Comparison of ENCODE assay signal across 8 cellular contexts in the genomic region with DNA sequence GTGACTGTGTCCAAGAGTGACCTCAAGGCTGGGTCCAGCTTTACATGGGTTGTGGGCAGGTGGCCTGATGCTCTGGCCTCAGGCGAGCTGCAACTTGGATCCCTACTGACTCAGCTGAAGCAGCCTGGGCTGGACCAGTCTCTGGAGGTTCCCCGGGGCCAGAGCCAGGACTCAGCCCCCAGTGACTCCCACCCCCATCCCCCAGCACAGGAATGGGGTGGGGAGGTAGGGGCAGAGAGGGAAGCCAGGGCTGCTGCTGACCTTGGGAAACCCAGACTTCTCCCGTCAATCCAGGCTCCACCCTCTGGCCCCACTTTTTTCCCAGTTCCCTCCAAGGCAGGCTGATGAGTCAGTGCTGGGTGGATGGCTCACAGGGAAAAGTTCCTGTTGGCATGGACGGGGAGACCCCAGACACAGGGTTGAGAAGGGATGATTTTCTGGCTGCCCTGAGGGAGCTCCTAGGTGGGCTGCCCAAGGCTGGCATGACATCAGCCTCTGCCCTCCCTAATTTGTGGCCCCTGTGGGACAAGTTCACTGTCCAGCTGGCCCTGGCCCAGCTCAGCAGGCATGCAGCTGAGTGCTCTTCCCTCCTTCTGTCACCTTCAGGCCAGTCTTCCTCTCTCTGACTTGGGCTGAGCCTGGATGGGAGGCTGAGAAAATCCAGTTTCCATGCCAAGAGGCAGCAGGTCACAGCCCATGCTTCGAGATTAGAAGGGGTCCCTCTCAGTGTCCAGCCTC. TPM values are rescaled to one million over a fixed set of nuclear protein-coding genes. Genes with fewer than 3 reads are reported as not detected.
DNase-seq lines count a peak whose midpoint lies in the region; ATAC-seq and TF ChIP-seq lines count a peak whose summit lies in the region.

No MANE protein-coding gene starts in this region.

- 10% methylated on average over 3 of the region's 5 CpGs for WGBS in smooth muscle cell (ENCODE audit: low lambda C conversion rate)

- peaks cover 10% of the 10 kb centered on the region; the same call in 1 of the 2 replicates for H4K20me1 ChIP-seq in Karpas-422 (ENCODE audit: insufficient read depth, low read depth, low read length)
- H4K20me1 ChIP-seq in smooth muscle cell (ENCODE audit: low read depth) = peaks cover 62% of the 10 kb centered on the region

- TF ChIP-seq CTCF in astrocyte of the spinal cord (IDR thresholded peaks at IDR 0.05; ENCODE audit: low read depth, low read length) = no peak
- TF ChIP-seq CTCF in smooth muscle cell (IDR thresholded peaks at IDR 0.05; ENCODE audit: borderline replicate concordance, insufficient read depth, poor library complexity, severe bottlenecking) = no peak

- H3K4me2 ChIP-seq in Karpas-422 (ENCODE audit: low read depth, low read length, poor library complexity, severe bottlenecking) (peak overlapping the region; percentile 80), smooth muscle cell (peak overlapping the region; percentile 90)

- peak overlapping the region; percentile 94 to 98 (median 95) for H3K4me3 Mint-ChIP-seq in immature natural killer cell

- H3K79me2 ChIP-seq in Karpas-422 (ENCODE audit: low read length) = peaks cover 23% of the 10 kb centered on the region; the same call in 1 of the 2 replicates
- H3K79me2 ChIP-seq in smooth muscle cell (ENCODE audit: low read depth) = peaks cover 55% of the 10 kb centered on the region

- H3K4me1 ChIP-seq in Karpas-422 (ENCODE audit: low read length) = peaks cover 63% of the 10 kb centered on the region
- H3K4me1 ChIP-seq in smooth muscle cell (ENCODE audit: low read depth) = peaks cover 33% of the 10 kb centered on the region

- H3K9ac ChIP-seq in Karpas-422 (ENCODE audit: low read length) (peak overlapping the region; percentile 77), smooth muscle cell (ENCODE audit: low read depth) (peak overlapping the region; percentile 90)

- peaks cover 18% of the 10 kb centered on the region for H3F3A ChIP-seq in smooth muscle cell (ENCODE audit: low read depth)

- peak overlapping the region; percentile 98 to 99 (median 99) for H3K27ac Mint-ChIP-seq in immature natural killer cell

- H3K9me2 ChIP-seq in Karpas-422 (replicated peaks; ENCODE audit: insufficient read depth, low read length) = no peaks in the 10 kb centered on the region

- ATAC-seq in GM19035 (IDR thresholded peaks at IDR 0.05; ENCODE audit: unreplicated experiment) (no peak), HG02970 (IDR thresholded peaks at IDR 0.05; ENCODE audit: low FRiP score, unreplicated experiment) (no peak)

- H3K9me3 Mint-ChIP-seq in immature natural killer cell = peaks cover 0 to 3% (median 0%) of the 10 kb centered on the region in 6 donors

- H3K4me3 ChIP-seq in Karpas-422 (ENCODE audit: low read length) (peak overlapping the region; percentile 77), astrocyte of the spinal cord (ENCODE audit: low read depth, low read length) (peak overlapping the region; percentile 77), smooth muscle cell (peak overlapping the region; percentile 69)

- H3K27me3 ChIP-seq in Karpas-422 (ENCODE audit: low read length) = no peaks in the 10 kb centered on the region
- H3K27me3 ChIP-seq in smooth muscle cell (ENCODE audit: low read depth) = no peaks in the 10 kb centered on the region

- DNase-seq in EH (ENCODE audit: low read depth) (peak; percentile 91), Karpas-422 (no peak), astrocyte of the spinal cord (ENCODE audit: low read depth, low spot score) (peak; percentile 74), immature natural killer cell (peak in 1 of 3 donors; percentile 12), smooth muscle cell (lab: John Stamatoyannopoulos, UW; ENCODE audit: unreplicated experiment) (peak; percentile 53), HuH-7 (ENCODE audit: low spot score) (no peak)

- H3K27ac ChIP-seq in Karpas-422 (ENCODE audit: low read length) (peak overlapping the region; percentile 57), smooth muscle cell (ENCODE audit: low read depth) (peak overlapping the region; percentile 96)

- H3K27me3 Mint-ChIP-seq in immature natural killer cell (ENCODE audit: low read depth in 3 of 3) = peaks cover 21 to 57% (median 27%) of the 10 kb centered on the region in 3 donors

- peaks cover 78 to 87% of the 10 kb centered on the region in 2 donors for H3K4me1 Mint-ChIP-seq in immature natural killer cell

- in situ Hi-C loops in astrocyte of the spinal cord (cut with HindIII; ENCODE audit: low sequenced_read_pairs) = no loop called here

- no peaks in the 10 kb centered on the region for H3K9me3 ChIP-seq in Karpas-422 (ENCODE audit: low read length)
- H3K9me3 ChIP-seq in smooth muscle cell (replicated peaks; ENCODE audit: low read depth) = no peaks in the 10 kb centered on the region

- H2AFZ ChIP-seq in Karpas-422 (ENCODE audit: low read length) = no peak overlapping the region
- H2AFZ ChIP-seq in smooth muscle cell (ENCODE audit: low read depth) = no peak overlapping the region

- peaks cover 0 to 24% (median 2%) of the 10 kb centered on the region in 3 donors for H3K36me3 Mint-ChIP-seq in immature natural killer cell

- H3K36me3 ChIP-seq in Karpas-422 (ENCODE audit: insufficient read depth, low read length) (peaks cover 9% of the 10 kb centered on the region; the same call in 1 of the 2 replicates), smooth muscle cell (ENCODE audit: low read depth) (no peaks in the 10 kb centered on the region)

RNA-seq across cellular contexts. Expression of a gene that starts 2.2 kb away (rescaled TPM):
- 3.8 and 17.7 TPM in 2 replicates for total RNA-seq in Karpas-422 (2014; rRNA removed; shearing (Covaris generic); ENCODE audit: low replicate concordance)
- polyA plus RNA-seq in immature natural killer cell (10 to 100 TPM in 2 of 3 donors, 1 to 10 TPM in 1; 9.6 to 14.6 (median 13.1) TPM), smooth muscle cell (29.6 and 35.8 TPM in 2 replicates)
- 13.2 and 21.3 TPM in 2 replicates for total RNA-seq in smooth muscle cell

RNA-seq across cellular contexts. Expression of a gene that starts 37.9 kb away (rescaled TPM):
- total RNA-seq in Karpas-422 (2014; rRNA removed; shearing (Covaris generic); ENCODE audit: low replicate concordance) = 105 and 126 TPM in 2 replicates
- 100 to 1,000 TPM; 147 to 185 (median 181) TPM for polyA plus RNA-seq in immature natural killer cell
- 65.1 and 87.6 TPM in 2 replicates for total RNA-seq in smooth muscle cell
- polyA plus RNA-seq in smooth muscle cell = 58.8 and 60.7 TPM in 2 replicates

Comparison
In these comparisons a context has a peak if more than half of its experiments do, and no peak if none do; other contexts are left out.
1. DNase-seq: peak in EH (single experiment), astrocyte of the spinal cord (single experiment) and smooth muscle cell (single experiment); none in Karpas-422 (single experiment) and HuH-7 (single experiment).
2. Peak in every context shown above with its lines, with median percentiles within 50 percentile points of each other: H3K4me3 ChIP-seq.